Comparison of ENCODE assay signal across 1 cellular context in the genomic region with DNA sequence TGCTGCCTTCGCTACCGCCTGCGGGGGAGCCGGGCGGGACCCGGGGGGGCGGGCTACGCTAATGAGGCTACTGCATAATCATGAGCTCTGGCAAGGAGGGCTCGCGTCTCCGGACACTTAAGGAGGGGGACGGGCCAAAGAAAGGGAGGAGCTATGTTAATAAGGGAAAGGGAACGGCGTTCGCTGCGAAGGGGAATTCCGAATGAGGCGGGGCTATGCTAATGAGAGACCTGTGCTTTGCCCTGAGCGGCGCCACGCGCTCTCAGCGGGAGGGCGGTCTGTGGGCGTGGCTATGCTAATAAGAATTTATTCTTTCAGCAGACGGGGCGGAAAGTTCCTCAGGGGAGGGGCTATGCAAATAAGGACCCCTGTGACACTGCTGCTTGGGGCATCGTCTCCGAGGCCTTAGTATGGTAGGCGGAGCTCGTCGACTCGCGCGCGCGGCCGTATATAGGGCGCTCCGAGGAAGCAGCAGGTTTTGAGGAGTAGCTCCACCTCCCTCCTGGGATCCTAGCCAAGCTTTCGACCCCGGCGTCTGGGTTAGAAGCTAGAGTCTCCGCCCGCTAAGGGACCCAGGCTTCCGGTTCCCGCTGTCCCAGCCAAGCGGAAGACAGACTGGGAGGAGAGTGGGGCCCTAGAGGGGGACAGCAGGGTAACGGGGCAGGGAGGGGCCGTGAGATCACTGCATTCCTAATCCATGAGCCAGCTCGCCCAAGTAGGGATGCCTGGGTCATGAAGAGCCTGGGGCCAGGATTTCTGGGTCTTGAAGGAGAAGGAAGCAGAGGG.
TF ChIP-seq lines count a peak whose summit lies in the region.

A gene (minus strand): TSS at position 31 of the 786 bp plus-strand sequence. CDS start 45 bp downstream, outside the sequence.

TF ChIP-seq in K562, 482 proteins besides CTCF, POLR2A, EP300 and RAD21 (continued from another document and continues in another):
- TF ChIP-seq, protein P1, sequence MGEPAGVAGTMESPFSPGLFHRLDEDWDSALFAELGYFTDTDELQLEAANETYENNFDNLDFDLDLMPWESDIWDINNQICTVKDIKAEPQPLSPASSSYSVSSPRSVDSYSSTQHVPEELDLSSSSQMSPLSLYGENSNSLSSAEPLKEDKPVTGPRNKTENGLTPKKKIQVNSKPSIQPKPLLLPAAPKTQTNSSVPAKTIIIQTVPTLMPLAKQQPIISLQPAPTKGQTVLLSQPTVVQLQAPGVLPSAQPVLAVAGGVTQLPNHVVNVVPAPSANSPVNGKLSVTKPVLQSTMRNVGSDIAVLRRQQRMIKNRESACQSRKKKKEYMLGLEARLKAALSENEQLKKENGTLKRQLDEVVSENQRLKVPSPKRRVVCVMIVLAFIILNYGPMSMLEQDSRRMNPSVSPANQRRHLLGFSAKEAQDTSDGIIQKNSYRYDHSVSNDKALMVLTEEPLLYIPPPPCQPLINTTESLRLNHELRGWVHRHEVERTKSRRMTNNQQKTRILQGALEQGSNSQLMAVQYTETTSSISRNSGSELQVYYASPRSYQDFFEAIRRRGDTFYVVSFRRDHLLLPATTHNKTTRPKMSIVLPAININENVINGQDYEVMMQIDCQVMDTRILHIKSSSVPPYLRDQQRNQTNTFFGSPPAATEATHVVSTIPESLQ (CRISPR knock-in tag; IDR thresholded peaks at IDR 0.05): no peak
- no peak; the same call in 1 of the 2 replicates for TF ChIP-seq TCF7 (IDR thresholded peaks at IDR 0.05; ENCODE audit: borderline replicate concordance)
- no peak for TF ChIP-seq ZNF174 (CRISPR knock-in tag; IDR thresholded peaks at IDR 0.05)
- TF ChIP-seq NONO (IDR thresholded peaks at IDR 0.05; ENCODE audit: low read depth in 2 of 2, low read length in 1 of 2): no peak
- TF ChIP-seq, protein P2, sequence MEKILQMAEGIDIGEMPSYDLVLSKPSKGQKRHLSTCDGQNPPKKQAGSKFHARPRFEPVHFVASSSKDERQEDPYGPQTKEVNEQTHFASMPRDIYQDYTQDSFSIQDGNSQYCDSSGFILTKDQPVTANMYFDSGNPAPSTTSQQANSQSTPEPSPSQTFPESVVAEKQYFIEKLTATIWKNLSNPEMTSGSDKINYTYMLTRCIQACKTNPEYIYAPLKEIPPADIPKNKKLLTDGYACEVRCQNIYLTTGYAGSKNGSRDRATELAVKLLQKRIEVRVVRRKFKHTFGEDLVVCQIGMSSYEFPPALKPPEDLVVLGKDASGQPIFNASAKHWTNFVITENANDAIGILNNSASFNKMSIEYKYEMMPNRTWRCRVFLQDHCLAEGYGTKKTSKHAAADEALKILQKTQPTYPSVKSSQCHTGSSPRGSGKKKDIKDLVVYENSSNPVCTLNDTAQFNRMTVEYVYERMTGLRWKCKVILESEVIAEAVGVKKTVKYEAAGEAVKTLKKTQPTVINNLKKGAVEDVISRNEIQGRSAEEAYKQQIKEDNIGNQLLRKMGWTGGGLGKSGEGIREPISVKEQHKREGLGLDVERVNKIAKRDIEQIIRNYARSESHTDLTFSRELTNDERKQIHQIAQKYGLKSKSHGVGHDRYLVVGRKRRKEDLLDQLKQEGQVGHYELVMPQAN (IDR thresholded peaks at IDR 0.05; ENCODE audit: borderline replicate concordance): no peak; the same call in 1 of the 2 replicates
- peak; percentile 70 for TF ChIP-seq GATAD2A (IDR thresholded peaks at IDR 0.05)
- TF ChIP-seq RHOXF2B (CRISPR knock-in tag; conservative IDR thresholded peaks at IDR 0.05): no peak
- TF ChIP-seq FOXP1 (CRISPR knock-in tag; IDR thresholded peaks at IDR 0.05): no peak
- peak; percentile 75 for TF ChIP-seq POLR2AphosphoS5 (IDR thresholded peaks at IDR 0.05; ENCODE audit: control insufficient read depth, insufficient read depth, low read depth, low read length)
- TF ChIP-seq ARID1B (IDR thresholded peaks at IDR 0.05): peak; percentile 66; the same call in 1 of the 2 replicates
- TF ChIP-seq, protein P3, sequence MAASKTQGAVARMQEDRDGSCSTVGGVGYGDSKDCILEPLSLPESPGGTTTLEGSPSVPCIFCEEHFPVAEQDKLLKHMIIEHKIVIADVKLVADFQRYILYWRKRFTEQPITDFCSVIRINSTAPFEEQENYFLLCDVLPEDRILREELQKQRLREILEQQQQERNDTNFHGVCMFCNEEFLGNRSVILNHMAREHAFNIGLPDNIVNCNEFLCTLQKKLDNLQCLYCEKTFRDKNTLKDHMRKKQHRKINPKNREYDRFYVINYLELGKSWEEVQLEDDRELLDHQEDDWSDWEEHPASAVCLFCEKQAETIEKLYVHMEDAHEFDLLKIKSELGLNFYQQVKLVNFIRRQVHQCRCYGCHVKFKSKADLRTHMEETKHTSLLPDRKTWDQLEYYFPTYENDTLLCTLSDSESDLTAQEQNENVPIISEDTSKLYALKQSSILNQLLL (CRISPR knock-in tag; IDR thresholded peaks at IDR 0.05; ENCODE audit: borderline replicate concordance): no peak
- no peak for TF ChIP-seq ZSCAN32 (CRISPR knock-in tag; IDR thresholded peaks at IDR 0.05)
- peak; percentile 77 for TF ChIP-seq SMARCA4 (IDR thresholded peaks at IDR 0.05)
- TF ChIP-seq RUNX1 (IDR thresholded peaks at IDR 0.05; ENCODE audit: low read depth): no peak
- no peak for TF ChIP-seq HOXB6 (CRISPR knock-in tag; IDR thresholded peaks at IDR 0.05; ENCODE audit: borderline replicate concordance)
- TF ChIP-seq, protein P4, sequence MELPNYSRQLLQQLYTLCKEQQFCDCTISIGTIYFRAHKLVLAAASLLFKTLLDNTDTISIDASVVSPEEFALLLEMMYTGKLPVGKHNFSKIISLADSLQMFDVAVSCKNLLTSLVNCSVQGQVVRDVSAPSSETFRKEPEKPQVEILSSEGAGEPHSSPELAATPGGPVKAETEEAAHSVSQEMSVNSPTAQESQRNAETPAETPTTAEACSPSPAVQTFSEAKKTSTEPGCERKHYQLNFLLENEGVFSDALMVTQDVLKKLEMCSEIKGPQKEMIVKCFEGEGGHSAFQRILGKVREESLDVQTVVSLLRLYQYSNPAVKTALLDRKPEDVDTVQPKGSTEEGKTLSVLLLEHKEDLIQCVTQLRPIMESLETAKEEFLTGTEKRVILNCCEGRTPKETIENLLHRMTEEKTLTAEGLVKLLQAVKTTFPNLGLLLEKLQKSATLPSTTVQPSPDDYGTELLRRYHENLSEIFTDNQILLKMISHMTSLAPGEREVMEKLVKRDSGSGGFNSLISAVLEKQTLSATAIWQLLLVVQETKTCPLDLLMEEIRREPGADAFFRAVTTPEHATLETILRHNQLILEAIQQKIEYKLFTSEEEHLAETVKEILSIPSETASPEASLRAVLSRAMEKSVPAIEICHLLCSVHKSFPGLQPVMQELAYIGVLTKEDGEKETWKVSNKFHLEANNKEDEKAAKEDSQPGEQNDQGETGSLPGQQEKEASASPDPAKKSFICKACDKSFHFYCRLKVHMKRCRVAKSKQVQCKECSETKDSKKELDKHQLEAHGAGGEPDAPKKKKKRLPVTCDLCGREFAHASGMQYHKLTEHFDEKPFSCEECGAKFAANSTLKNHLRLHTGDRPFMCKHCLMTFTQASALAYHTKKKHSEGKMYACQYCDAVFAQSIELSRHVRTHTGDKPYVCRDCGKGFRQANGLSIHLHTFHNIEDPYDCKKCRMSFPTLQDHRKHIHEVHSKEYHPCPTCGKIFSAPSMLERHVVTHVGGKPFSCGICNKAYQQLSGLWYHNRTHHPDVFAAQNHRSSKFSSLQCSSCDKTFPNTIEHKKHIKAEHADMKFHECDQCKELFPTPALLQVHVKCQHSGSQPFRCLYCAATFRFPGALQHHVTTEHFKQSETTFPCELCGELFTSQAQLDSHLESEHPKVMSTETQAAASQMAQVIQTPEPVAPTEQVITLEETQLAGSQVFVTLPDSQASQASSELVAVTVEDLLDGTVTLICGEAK (IDR thresholded peaks at IDR 0.05): peak; percentile 79
- TF ChIP-seq, protein P4 (CRISPR knock-in tag; IDR thresholded peaks at IDR 0.05): no peak
- no peak for TF ChIP-seq C11orf30 (IDR thresholded peaks at IDR 0.05; ENCODE audit: low read depth)
- TF ChIP-seq NFIC (IDR thresholded peaks at IDR 0.05): peak; percentile 92
- peak; percentile 49; the same call in 1 of the 2 replicates for TF ChIP-seq TARDBP (IDR thresholded peaks at IDR 0.05)
- peak; percentile 75; the same call in 1 of the 2 replicates for TF ChIP-seq ELF4 (CRISPR knock-in tag; IDR thresholded peaks at IDR 0.05)
- no peak for TF ChIP-seq XRCC4 (IDR thresholded peaks at IDR 0.05; ENCODE audit: extremely low read depth, insufficient read depth, insufficient read length)
- TF ChIP-seq HNRNPL (IDR thresholded peaks at IDR 0.05; ENCODE audit: low read depth, low read length): no peak
- TF ChIP-seq, protein P5, sequence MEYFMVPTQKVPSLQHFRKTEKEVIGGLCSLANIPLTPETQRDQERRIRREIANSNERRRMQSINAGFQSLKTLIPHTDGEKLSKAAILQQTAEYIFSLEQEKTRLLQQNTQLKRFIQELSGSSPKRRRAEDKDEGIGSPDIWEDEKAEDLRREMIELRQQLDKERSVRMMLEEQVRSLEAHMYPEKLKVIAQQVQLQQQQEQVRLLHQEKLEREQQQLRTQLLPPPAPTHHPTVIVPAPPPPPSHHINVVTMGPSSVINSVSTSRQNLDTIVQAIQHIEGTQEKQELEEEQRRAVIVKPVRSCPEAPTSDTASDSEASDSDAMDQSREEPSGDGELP (CRISPR knock-in tag; IDR thresholded peaks at IDR 0.05; ENCODE audit: borderline replicate concordance): peak; percentile 85
- TF ChIP-seq BRD4 (IDR thresholded peaks at IDR 0.05): no peak
- TF ChIP-seq TAF1 (IDR thresholded peaks at IDR 0.05; ENCODE audit: control insufficient read depth, extremely low read depth, insufficient read depth, low read length, severe bottlenecking): peak; percentile 81
- peak; percentile 93 for TF ChIP-seq ATF7 (IDR thresholded peaks at IDR 0.05)
- TF ChIP-seq MAZ (CRISPR knock-in tag; conservative IDR thresholded peaks at IDR 0.05 in 1 of 2, IDR thresholded peaks at IDR 0.05 in 1 of 2): peak; percentile 81 to 85
- no peak for TF ChIP-seq ILK (tag; IDR thresholded peaks at IDR 0.05; ENCODE audit: borderline replicate concordance, low read depth)
- TF ChIP-seq, protein P6, sequence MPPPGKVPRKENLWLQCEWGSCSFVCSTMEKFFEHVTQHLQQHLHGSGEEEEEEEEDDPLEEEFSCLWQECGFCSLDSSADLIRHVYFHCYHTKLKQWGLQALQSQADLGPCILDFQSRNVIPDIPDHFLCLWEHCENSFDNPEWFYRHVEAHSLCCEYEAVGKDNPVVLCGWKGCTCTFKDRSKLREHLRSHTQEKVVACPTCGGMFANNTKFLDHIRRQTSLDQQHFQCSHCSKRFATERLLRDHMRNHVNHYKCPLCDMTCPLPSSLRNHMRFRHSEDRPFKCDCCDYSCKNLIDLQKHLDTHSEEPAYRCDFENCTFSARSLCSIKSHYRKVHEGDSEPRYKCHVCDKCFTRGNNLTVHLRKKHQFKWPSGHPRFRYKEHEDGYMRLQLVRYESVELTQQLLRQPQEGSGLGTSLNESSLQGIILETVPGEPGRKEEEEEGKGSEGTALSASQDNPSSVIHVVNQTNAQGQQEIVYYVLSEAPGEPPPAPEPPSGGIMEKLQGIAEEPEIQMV (tag; conservative IDR thresholded peaks at IDR 0.05; ENCODE audit: low read depth): no peak
- no peak for TF ChIP-seq ZNF707 (CRISPR knock-in tag; conservative IDR thresholded peaks at IDR 0.05)
- no peak for TF ChIP-seq DMBX1 (CRISPR knock-in tag; IDR thresholded peaks at IDR 0.05; ENCODE audit: borderline replicate concordance)
- TF ChIP-seq RFX1 (IDR thresholded peaks at IDR 0.05): no peak
- TF ChIP-seq, protein P7, sequence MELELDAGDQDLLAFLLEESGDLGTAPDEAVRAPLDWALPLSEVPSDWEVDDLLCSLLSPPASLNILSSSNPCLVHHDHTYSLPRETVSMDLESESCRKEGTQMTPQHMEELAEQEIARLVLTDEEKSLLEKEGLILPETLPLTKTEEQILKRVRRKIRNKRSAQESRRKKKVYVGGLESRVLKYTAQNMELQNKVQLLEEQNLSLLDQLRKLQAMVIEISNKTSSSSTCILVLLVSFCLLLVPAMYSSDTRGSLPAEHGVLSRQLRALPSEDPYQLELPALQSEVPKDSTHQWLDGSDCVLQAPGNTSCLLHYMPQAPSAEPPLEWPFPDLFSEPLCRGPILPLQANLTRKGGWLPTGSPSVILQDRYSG (tag; conservative IDR thresholded peaks at IDR 0.05; ENCODE audit: low read depth): no peak
- TF ChIP-seq MIER1 (IDR thresholded peaks at IDR 0.05; ENCODE audit: low read depth): no peak
- TF ChIP-seq, protein P8, sequence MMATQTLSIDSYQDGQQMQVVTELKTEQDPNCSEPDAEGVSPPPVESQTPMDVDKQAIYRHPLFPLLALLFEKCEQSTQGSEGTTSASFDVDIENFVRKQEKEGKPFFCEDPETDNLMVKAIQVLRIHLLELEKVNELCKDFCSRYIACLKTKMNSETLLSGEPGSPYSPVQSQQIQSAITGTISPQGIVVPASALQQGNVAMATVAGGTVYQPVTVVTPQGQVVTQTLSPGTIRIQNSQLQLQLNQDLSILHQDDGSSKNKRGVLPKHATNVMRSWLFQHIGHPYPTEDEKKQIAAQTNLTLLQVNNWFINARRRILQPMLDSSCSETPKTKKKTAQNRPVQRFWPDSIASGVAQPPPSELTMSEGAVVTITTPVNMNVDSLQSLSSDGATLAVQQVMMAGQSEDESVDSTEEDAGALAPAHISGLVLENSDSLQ (IDR thresholded peaks at IDR 0.05): peak; percentile 69
- 0 out of 2 replicates have a peak, but pooled peaks have one; percentile 13 for TF ChIP-seq TAF7 (tag; IDR thresholded peaks at IDR 0.05)
- TF ChIP-seq TBP (optimal IDR thresholded peaks at IDR 0.05; ENCODE audit: low read depth, low read length): peak; percentile 86
